In genomic region chr17:65559802-65560627, GRCh38 we compare ENCODE assay signal across 8 cellular contexts.
A peak's percentile ranks its signal among the peaks of the same experiment; 100 is the strongest.
DNase-seq lines count a peak whose midpoint lies in the region; ATAC-seq, FAIRE-seq and TF ChIP-seq lines count a peak whose summit lies in the region.

No MANE protein-coding gene starts in this region.

- H3K9me3 ChIP-seq in adipocyte (ENCODE audit: control insufficient read depth, low read length), result no peaks in the 10 kb centered on the region
- H3K9me3 ChIP-seq in iPS-20b (ENCODE audit: insufficient read depth, low read depth, low read length), result no peaks in the 10 kb centered on the region

- FAIRE-seq in D721Med (lab: Jason Lieb, UNC), result no peak

- peak; percentile 48 for DNase-seq in D721Med (ENCODE audit: insufficient read length, low spot score)
- peak; percentile 57 for DNase-seq in NCI-H748 (lab: John Stamatoyannopoulos, UW; ENCODE audit: unreplicated experiment)
- DNase-seq in adipocyte (ENCODE audit: low read depth), result peak; percentile 69
- DNase-seq in stimulated activated CD8-positive, alpha-beta memory T cell treated with anti-CD3 and anti-CD28 coated beads, Interleukin-4, amount 100 ng/mL, for 48 hours, result peak; percentile 44
- DNase-seq in GM10248 (ENCODE audit: extremely low spot score), result no peak
- no peak for DNase-seq in kidney glomerular epithelial cell (lab: John Stamatoyannopoulos, UW)

- POLR2A ChIA-PET in GM10248 (lab: Yijun Ruan, JAX), result no interaction called here

- H3K9ac ChIP-seq in adipocyte (ENCODE audit: low read length), result peak overlapping the region; percentile 96
- peak overlapping the region; percentile 80 for H3K9ac ChIP-seq in iPS-20b (ENCODE audit: low read depth, low read length)

- no peak for ATAC-seq in HG03460 (IDR thresholded peaks at IDR 0.05; ENCODE audit: unreplicated experiment)

- no peak for TF ChIP-seq CTCF in D721Med (IDR thresholded peaks at IDR 0.05; ENCODE audit: insufficient read depth, missing control alignments)
- no peak for TF ChIP-seq CTCF in GM10248 (IDR thresholded peaks at IDR 0.05; ENCODE audit: control extremely low read depth, extremely low read depth, low read depth, missing control alignments)

- no peak overlapping the region for H3K27ac ChIP-seq in iPS-20b (ENCODE audit: low read length)

- no peaks in the 10 kb centered on the region for H3K27me3 ChIP-seq in adipocyte (replicated peaks; ENCODE audit: control insufficient read depth, insufficient read depth, low read length)
- peaks cover 23% of the 10 kb centered on the region; the same call in 1 of the 2 replicates for H3K27me3 ChIP-seq in iPS-20b (ENCODE audit: insufficient read depth, low read length)

- CTCF ChIA-PET in GM10248 (lab: Yijun Ruan, JAX), result no interaction called here

- peaks cover 18% of the 10 kb centered on the region for H3K4me1 ChIP-seq in adipocyte (ENCODE audit: control insufficient read depth, insufficient read depth, low read length)
- H3K4me1 ChIP-seq in iPS-20b (ENCODE audit: insufficient read depth, low read length), result peaks cover 29% of the 10 kb centered on the region

- H3K36me3 ChIP-seq in adipocyte (ENCODE audit: control insufficient read depth, insufficient read depth, low read length, severe bottlenecking), result peaks cover 10% of the 10 kb centered on the region
- H3K36me3 ChIP-seq in iPS-20b (ENCODE audit: insufficient read depth, low read depth, low read length), result peaks cover 21% of the 10 kb centered on the region

- H3K4me3 ChIP-seq in adipocyte (ENCODE audit: low read length) (peak overlapping the region; percentile 94), iPS-20b (ENCODE audit: low read length) (peak overlapping the region; percentile 92)

Comparison
In these comparisons a context has a peak if more than half of its experiments do, and no peak if none do; other contexts are left out.
1. DNase-seq: peak in D721Med (single experiment), NCI-H748 (single experiment), adipocyte (single experiment) and stimulated activated CD8-positive, alpha-beta memory T cell treated with anti-CD3 and anti-CD28 coated beads, Interleukin-4, amount 100 ng/mL, for 48 hours (single experiment); none in GM10248 (single experiment) and kidney glomerular epithelial cell (single experiment).